19 cellular contexts compared by ENCODE assay signal in the genomic region with DNA sequence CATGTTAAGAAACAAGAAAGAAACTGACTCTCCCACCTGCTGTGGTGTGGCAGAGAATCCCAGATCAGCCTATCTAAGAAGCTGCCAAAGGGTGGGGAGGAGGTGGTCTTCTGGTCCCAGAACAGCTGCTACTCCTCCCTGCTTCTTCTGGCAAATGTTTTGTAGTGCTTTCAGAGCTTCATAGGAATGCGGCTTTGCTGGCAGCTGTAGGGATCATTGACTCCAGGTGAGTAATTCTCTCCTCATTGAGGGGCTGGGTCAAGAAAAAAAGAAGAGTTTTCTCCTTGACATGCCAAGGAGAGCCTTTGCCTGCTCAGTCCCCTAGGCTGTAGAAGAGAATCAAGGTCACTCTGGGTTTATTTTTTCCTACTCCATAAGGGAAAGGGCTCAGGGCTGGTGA. TPM values are rescaled to one million over a fixed set of nuclear protein-coding genes. Genes with fewer than 3 reads are reported as not detected.
DNase-seq lines count a peak whose midpoint lies in the region; ATAC-seq and TF ChIP-seq lines count a peak whose summit lies in the region.
"Had no signal": no experiment of that assay in that cellular context is flagged by ENCODE, and none has a peak within 500 bp of the region (broad histone marks: within the 10 kb centered on the region; RNA-seq: fewer than 3 reads in every experiment).

No MANE protein-coding gene starts in this region.

- POLR2A ChIA-PET in WTC11 (lab: Charles Lee) = no interaction called here
- POLR2A ChIA-PET in activated CD8-positive, alpha-beta T cell treated with anti-CD3 and anti-CD28 coated beads, Interleukin-2, amount 10 ng/mL, durations not matched to agents 7 days and 5 days (lab: Charles Lee) = no interaction called here

- DNase-seq in ELF-1 (ENCODE audit: low read depth, low spot score) (peak; percentile 20), WTC11 (ENCODE audit: low spot score) (peak; percentile 7), foreskin keratinocyte (no peak), left kidney (ENCODE audit: low read depth, low spot score) (peak; percentile 21), T1000 (lab: John Stamatoyannopoulos, UW) (no peak), KG1 (lab: John Stamatoyannopoulos, UW) (no peak)
- DNase-seq in activated CD8-positive, alpha-beta T cell treated with anti-CD3 and anti-CD28 coated beads, Interleukin-2, amount 10 ng/mL, durations not matched to agents 7 days and 5 days = no peak
- DNase-seq: AML-193; Caco-2; CD4-positive, alpha-beta T cell; GF-D8; HFFc6 had no signal

- no peaks in the 10 kb centered on the region for H3K27me3 ChIP-seq in foreskin keratinocyte

- H3K27ac ChIP-seq in foreskin keratinocyte = no peak overlapping the region
- H3K27ac ChIP-seq: 22Rv1, A549, C4-2B had no signal

- no peak overlapping the region for H3K27ac Mint-ChIP-seq in WTC11
- no peak overlapping the region for H3K27ac Mint-ChIP-seq in activated CD8-positive, alpha-beta T cell treated with anti-CD3 and anti-CD28 coated beads, Interleukin-2, amount 10 ng/mL, durations not matched to agents 7 days and 5 days
- H3K27ac Mint-ChIP-seq: CD4-positive, alpha-beta T cell; HFFc6; IgD-negative memory B cell had no signal

- peaks cover 2% of the 10 kb centered on the region; the same call in 1 of the 2 replicates for H3K4me1 Mint-ChIP-seq in WTC11
- no peaks in the 10 kb centered on the region for H3K4me1 Mint-ChIP-seq in activated CD8-positive, alpha-beta T cell treated with anti-CD3 and anti-CD28 coated beads, Interleukin-2, amount 10 ng/mL, durations not matched to agents 7 days and 5 days (ENCODE audit: low read depth)
- H3K4me1 Mint-ChIP-seq: IgD-negative memory B cell had no signal

- no peaks in the 10 kb centered on the region for H3K27me3 Mint-ChIP-seq in WTC11 (ENCODE audit: low read depth)
- H3K27me3 Mint-ChIP-seq in activated CD8-positive, alpha-beta T cell treated with anti-CD3 and anti-CD28 coated beads, Interleukin-2, amount 10 ng/mL, durations not matched to agents 7 days and 5 days (ENCODE audit: low read depth) = no peaks in the 10 kb centered on the region
- H3K27me3 Mint-ChIP-seq: CD4-positive, alpha-beta T cell; IgD-negative memory B cell had no signal

- TF ChIP-seq CTCF in WTC11 (IDR thresholded peaks at IDR 0.05) (no peak), foreskin keratinocyte (conservative IDR thresholded peaks at IDR 0.05) (no peak)

- peaks cover 12% of the 10 kb centered on the region for H3K9me3 Mint-ChIP-seq in WTC11
- no peaks in the 10 kb centered on the region for H3K9me3 Mint-ChIP-seq in activated CD8-positive, alpha-beta T cell treated with anti-CD3 and anti-CD28 coated beads, Interleukin-2, amount 10 ng/mL, durations not matched to agents 7 days and 5 days (ENCODE audit: insufficient read depth)
- H3K9me3 Mint-ChIP-seq: CD4-positive, alpha-beta T cell; HFFc6 had no signal

- no peak overlapping the region for H3K4me3 Mint-ChIP-seq in WTC11
- no peak overlapping the region for H3K4me3 Mint-ChIP-seq in activated CD8-positive, alpha-beta T cell treated with anti-CD3 and anti-CD28 coated beads, Interleukin-2, amount 10 ng/mL, durations not matched to agents 7 days and 5 days
- H3K4me3 Mint-ChIP-seq: CD4-positive, alpha-beta T cell; HFFc6; IgD-negative memory B cell had no signal

- CTCF ChIA-PET in WTC11 (lab: Charles Lee) = no interaction called here
- CTCF ChIA-PET in activated CD8-positive, alpha-beta T cell treated with anti-CD3 and anti-CD28 coated beads, Interleukin-2, amount 10 ng/mL, durations not matched to agents 7 days and 5 days (lab: Charles Lee) = no interaction called here

- H3K36me3 Mint-ChIP-seq in WTC11 = peaks cover 6% of the 10 kb centered on the region
- no peaks in the 10 kb centered on the region for H3K36me3 Mint-ChIP-seq in activated CD8-positive, alpha-beta T cell treated with anti-CD3 and anti-CD28 coated beads, Interleukin-2, amount 10 ng/mL, durations not matched to agents 7 days and 5 days (ENCODE audit: low read depth)
- H3K36me3 Mint-ChIP-seq: IgD-negative memory B cell had no signal

- H3K4me1 ChIP-seq in foreskin keratinocyte = no peaks in the 10 kb centered on the region
- H3K4me1 ChIP-seq: A549, Caco-2 had no signal

- peak; percentile 48 for ATAC-seq in WTC11
- peak; percentile 23 for ATAC-seq in foreskin keratinocyte
- ATAC-seq in activated CD8-positive, alpha-beta T cell treated with anti-CD3 and anti-CD28 coated beads, Interleukin-2, amount 10 ng/mL, durations not matched to agents 7 days and 5 days = no peak
- ATAC-seq in HG03571 (IDR thresholded peaks at IDR 0.05; ENCODE audit: unreplicated experiment) = no peak
- ATAC-seq: A549, HCT116, HepG2 had no signal

TF ChIP-seq in WTC11, 78 proteins besides CTCF, POLR2A, EP300 and RAD21 (continues in another document):
- TF ChIP-seq, protein P1, sequence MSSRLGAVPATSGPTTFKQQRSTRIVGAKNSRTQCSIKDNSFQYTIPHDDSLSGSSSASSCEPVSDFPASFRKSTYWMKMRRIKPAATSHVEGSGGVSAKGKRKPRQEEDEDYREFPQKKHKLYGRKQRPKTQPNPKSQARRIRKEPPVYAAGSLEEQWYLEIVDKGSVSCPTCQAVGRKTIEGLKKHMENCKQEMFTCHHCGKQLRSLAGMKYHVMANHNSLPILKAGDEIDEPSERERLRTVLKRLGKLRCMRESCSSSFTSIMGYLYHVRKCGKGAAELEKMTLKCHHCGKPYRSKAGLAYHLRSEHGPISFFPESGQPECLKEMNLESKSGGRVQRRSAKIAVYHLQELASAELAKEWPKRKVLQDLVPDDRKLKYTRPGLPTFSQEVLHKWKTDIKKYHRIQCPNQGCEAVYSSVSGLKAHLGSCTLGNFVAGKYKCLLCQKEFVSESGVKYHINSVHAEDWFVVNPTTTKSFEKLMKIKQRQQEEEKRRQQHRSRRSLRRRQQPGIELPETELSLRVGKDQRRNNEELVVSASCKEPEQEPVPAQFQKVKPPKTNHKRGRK (CRISPR knock-in tag; IDR thresholded peaks at IDR 0.05; ENCODE audit: borderline replicate concordance) = no peak
- no peak for TF ChIP-seq CBFB (CRISPR knock-in tag; IDR thresholded peaks at IDR 0.05; ENCODE audit: low read depth)
- no peak for TF ChIP-seq ZNF317 (CRISPR knock-in tag; IDR thresholded peaks at IDR 0.05; ENCODE audit: borderline replicate concordance, low read depth)
- TF ChIP-seq IRF2 (CRISPR knock-in tag; IDR thresholded peaks at IDR 0.05; ENCODE audit: borderline replicate concordance, low read depth) = no peak
- TF ChIP-seq NR1H2 (CRISPR knock-in tag; IDR thresholded peaks at IDR 0.05) = no peak
- TF ChIP-seq, protein P2, sequence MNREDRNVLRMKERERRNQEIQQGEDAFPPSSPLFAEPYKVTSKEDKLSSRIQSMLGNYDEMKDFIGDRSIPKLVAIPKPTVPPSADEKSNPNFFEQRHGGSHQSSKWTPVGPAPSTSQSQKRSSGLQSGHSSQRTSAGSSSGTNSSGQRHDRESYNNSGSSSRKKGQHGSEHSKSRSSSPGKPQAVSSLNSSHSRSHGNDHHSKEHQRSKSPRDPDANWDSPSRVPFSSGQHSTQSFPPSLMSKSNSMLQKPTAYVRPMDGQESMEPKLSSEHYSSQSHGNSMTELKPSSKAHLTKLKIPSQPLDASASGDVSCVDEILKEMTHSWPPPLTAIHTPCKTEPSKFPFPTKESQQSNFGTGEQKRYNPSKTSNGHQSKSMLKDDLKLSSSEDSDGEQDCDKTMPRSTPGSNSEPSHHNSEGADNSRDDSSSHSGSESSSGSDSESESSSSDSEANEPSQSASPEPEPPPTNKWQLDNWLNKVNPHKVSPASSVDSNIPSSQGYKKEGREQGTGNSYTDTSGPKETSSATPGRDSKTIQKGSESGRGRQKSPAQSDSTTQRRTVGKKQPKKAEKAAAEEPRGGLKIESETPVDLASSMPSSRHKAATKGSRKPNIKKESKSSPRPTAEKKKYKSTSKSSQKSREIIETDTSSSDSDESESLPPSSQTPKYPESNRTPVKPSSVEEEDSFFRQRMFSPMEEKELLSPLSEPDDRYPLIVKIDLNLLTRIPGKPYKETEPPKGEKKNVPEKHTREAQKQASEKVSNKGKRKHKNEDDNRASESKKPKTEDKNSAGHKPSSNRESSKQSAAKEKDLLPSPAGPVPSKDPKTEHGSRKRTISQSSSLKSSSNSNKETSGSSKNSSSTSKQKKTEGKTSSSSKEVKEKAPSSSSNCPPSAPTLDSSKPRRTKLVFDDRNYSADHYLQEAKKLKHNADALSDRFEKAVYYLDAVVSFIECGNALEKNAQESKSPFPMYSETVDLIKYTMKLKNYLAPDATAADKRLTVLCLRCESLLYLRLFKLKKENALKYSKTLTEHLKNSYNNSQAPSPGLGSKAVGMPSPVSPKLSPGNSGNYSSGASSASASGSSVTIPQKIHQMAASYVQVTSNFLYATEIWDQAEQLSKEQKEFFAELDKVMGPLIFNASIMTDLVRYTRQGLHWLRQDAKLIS (CRISPR knock-in tag; IDR thresholded peaks at IDR 0.05; ENCODE audit: borderline replicate concordance) = no peak
- no peak for TF ChIP-seq ELF4 (CRISPR knock-in tag; IDR thresholded peaks at IDR 0.05; ENCODE audit: low read depth)
- no peak for TF ChIP-seq ATF2 (CRISPR knock-in tag; IDR thresholded peaks at IDR 0.05; ENCODE audit: borderline replicate concordance, low read depth)
- no peak for TF ChIP-seq E2F1 (CRISPR knock-in tag; IDR thresholded peaks at IDR 0.05)
- no peak for TF ChIP-seq ZNF138 (CRISPR knock-in tag; conservative IDR thresholded peaks at IDR 0.05)
- TF ChIP-seq ZNF232 (CRISPR knock-in tag; IDR thresholded peaks at IDR 0.05) = no peak

RNA-seq across cellular contexts. Expression of gene NRK, which starts 23.3 kb away (rescaled TPM):
- total RNA-seq in WTC11 (2021) (3.1 to 5.7 TPM (median 4.9 TPM) in 3 replicates), foreskin keratinocyte (3.9 and 5.9 TPM in 2 replicates)
- polyA plus RNA-seq in foreskin keratinocyte = 0.54 and 0.98 TPM in 2 replicates
- total RNA-seq in activated CD8-positive, alpha-beta T cell treated with anti-CD3 and anti-CD28 coated beads, Interleukin-2, amount 10 ng/mL, durations not matched to agents 7 days and 5 days = not detected
- total RNA-seq: CD4-positive, alpha-beta T cell; HepG2; HFFc6 had no signal
- polyA plus RNA-seq: A549, HepG2, IgD-negative memory B cell had no signal

Comparison
In these comparisons a context has a peak if more than half of its experiments do, and no peak if none do; other contexts are left out.
1. DNase-seq: peak in ELF-1 (single experiment), WTC11 (single experiment) and left kidney (single experiment); none in foreskin keratinocyte (0 of 2), activated CD8-positive, alpha-beta T cell treated with anti-CD3 and anti-CD28 coated beads, Interleukin-2, amount 10 ng/mL, durations not matched to agents 7 days and 5 days (single experiment), T1000 (single experiment) and KG1 (single experiment).
2. ATAC-seq: peak in WTC11 (single experiment) and foreskin keratinocyte (single experiment); none in activated CD8-positive, alpha-beta T cell treated with anti-CD3 and anti-CD28 coated beads, Interleukin-2, amount 10 ng/mL, durations not matched to agents 7 days and 5 days (single experiment) and HG03571 (single experiment).